ENCODE assay signal across 1 cellular context in genomic region chr11:64241430-64242153, GRCh38.
TF ChIP-seq lines count a peak whose summit lies in the region.

No MANE protein-coding gene starts in this region.

TF ChIP-seq in H1, 55 proteins besides CTCF, POLR2A, EP300 and RAD21:
- TF ChIP-seq SRF (IDR thresholded peaks at IDR 0.05; ENCODE audit: low read depth, low read length): no peak
- TF ChIP-seq RXRA (IDR thresholded peaks at IDR 0.05; ENCODE audit: insufficient read depth, low read depth, low read length): no peak
- TF ChIP-seq HDAC6 (IDR thresholded peaks at IDR 0.05; ENCODE audit: low read depth, low read length): no peak
- no peak for TF ChIP-seq FOSL1 (IDR thresholded peaks at IDR 0.05; ENCODE audit: insufficient read depth, low read depth, low read length)
- TF ChIP-seq CREB1 (IDR thresholded peaks at IDR 0.05): no peak; the same call in 1 of the 2 replicates
- no peak for TF ChIP-seq SAP30 (IDR thresholded peaks at IDR 0.05; ENCODE audit: insufficient read depth, insufficient replicate concordance, low read length)
- no peak for TF ChIP-seq KDM1A (IDR thresholded peaks at IDR 0.05; ENCODE audit: borderline replicate concordance, low read length)
- no peak for TF ChIP-seq CEBPB (IDR thresholded peaks at IDR 0.05; ENCODE audit: low read depth, low read length)
- no peak; the same call in 1 of the 2 replicates for TF ChIP-seq EGR1 (IDR thresholded peaks at IDR 0.05; ENCODE audit: borderline replicate concordance, low read depth, low read length)
- TF ChIP-seq ATF3 (IDR thresholded peaks at IDR 0.05; ENCODE audit: insufficient read depth, low read depth, low read length): no peak
- no peak for TF ChIP-seq CBX8 (IDR thresholded peaks at IDR 0.05; ENCODE audit: borderline replicate concordance, low read depth, low read length)
- TF ChIP-seq RBBP5 (IDR thresholded peaks at IDR 0.05; ENCODE audit: borderline replicate concordance, low read depth, low read length): peak; percentile 52; the same call in 1 of the 2 replicates
- TF ChIP-seq SUZ12 (IDR thresholded peaks at IDR 0.05; ENCODE audit: low read length): no peak
- TF ChIP-seq YY1 (IDR thresholded peaks at IDR 0.05; ENCODE audit: low read depth, low read length): peak; percentile 82; the same call in 1 of the 2 replicates
- no peak for TF ChIP-seq SP2 (IDR thresholded peaks at IDR 0.05; ENCODE audit: low read length)
- peak; percentile 40 for TF ChIP-seq PHF8 (conservative IDR thresholded peaks at IDR 0.05; ENCODE audit: low read depth, low read length)
- no peak for TF ChIP-seq GTF2F1 (IDR thresholded peaks at IDR 0.05; ENCODE audit: borderline replicate concordance, low read depth, low read length)
- no peak for TF ChIP-seq JUND (IDR thresholded peaks at IDR 0.05; ENCODE audit: low read length)
- TF ChIP-seq ATF2 (IDR thresholded peaks at IDR 0.05; ENCODE audit: low read length): no peak
- TF ChIP-seq TCF12 (IDR thresholded peaks at IDR 0.05; ENCODE audit: low read depth, low read length): no peak
- no peak for TF ChIP-seq USF2 (IDR thresholded peaks at IDR 0.05; ENCODE audit: low read length)
- no peak for TF ChIP-seq GABPA (IDR thresholded peaks at IDR 0.05; ENCODE audit: borderline replicate concordance, insufficient read depth, low read length)
- TF ChIP-seq ZNF274 (IDR thresholded peaks at IDR 0.05; ENCODE audit: borderline replicate concordance, extremely low read depth, low read length): no peak
- no peak for TF ChIP-seq TBP (IDR thresholded peaks at IDR 0.05; ENCODE audit: low read depth, low read length)
- TF ChIP-seq TAF1 (IDR thresholded peaks at IDR 0.05; ENCODE audit: low read depth, low read length): 0 out of 2 replicates have a peak, but pooled peaks have one; percentile 43
- no peak for TF ChIP-seq NANOG (IDR thresholded peaks at IDR 0.05; ENCODE audit: insufficient read depth, low read depth, low read length, poor library complexity, severe bottlenecking)
- no peak for TF ChIP-seq E2F6 (IDR thresholded peaks at IDR 0.05)
- no peak for TF ChIP-seq MAFK (IDR thresholded peaks at IDR 0.05; ENCODE audit: low read depth, low read length)
- no peak for TF ChIP-seq SIX5 (IDR thresholded peaks at IDR 0.05; ENCODE audit: low read depth, low read length)
- no peak for TF ChIP-seq MAX (IDR thresholded peaks at IDR 0.05)
- TF ChIP-seq EZH2 (IDR thresholded peaks at IDR 0.05; ENCODE audit: low read depth, low read length, severe bottlenecking): no peak
- TF ChIP-seq JUN (IDR thresholded peaks at IDR 0.05; ENCODE audit: low read depth, low read length): no peak
- no peak; the same call in 1 of the 2 replicates for TF ChIP-seq KDM5A (IDR thresholded peaks at IDR 0.05; ENCODE audit: low read length)
- TF ChIP-seq CHD7 (IDR thresholded peaks at IDR 0.05; ENCODE audit: insufficient replicate concordance, low read length): no peak
- TF ChIP-seq BRCA1 (IDR thresholded peaks at IDR 0.05; ENCODE audit: low read depth, low read length): no peak
- TF ChIP-seq TAF7 (optimal IDR thresholded peaks at IDR 0.05; ENCODE audit: borderline replicate concordance, low read depth, low read length): no peak
- no peak for TF ChIP-seq SIN3A (conservative IDR thresholded peaks at IDR 0.05 in 1 of 2, IDR thresholded peaks at IDR 0.05 in 1 of 2; ENCODE audit: low read depth in 1 of 2, low read length in 2 of 2)
- TF ChIP-seq CTBP2 (IDR thresholded peaks at IDR 0.05; ENCODE audit: borderline replicate concordance, insufficient read depth, insufficient read length, low read length): no peak
- TF ChIP-seq NRF1 (IDR thresholded peaks at IDR 0.05; ENCODE audit: low read depth, low read length): no peak
- no peak for TF ChIP-seq CHD1 (IDR thresholded peaks at IDR 0.05; ENCODE audit: low read depth, low read length)
- no peak for TF ChIP-seq CBX5 (IDR thresholded peaks at IDR 0.05; ENCODE audit: low read depth, low read length)
- TF ChIP-seq RNF2 (IDR thresholded peaks at IDR 0.05; ENCODE audit: borderline replicate concordance, low read depth, low read length, missing control alignments, poor library complexity, severe bottlenecking): no peak
- peak; percentile 4; the same call in 1 of the 2 replicates for TF ChIP-seq POLR2AphosphoS5 (IDR thresholded peaks at IDR 0.05; ENCODE audit: low read depth, low read length)
- peak; percentile 39 for TF ChIP-seq KDM4A (IDR thresholded peaks at IDR 0.05; ENCODE audit: low read depth, low read length, severe bottlenecking)
- no peak for TF ChIP-seq BCL11A (IDR thresholded peaks at IDR 0.05; ENCODE audit: low read depth in 2 of 2, low read length in 2 of 2)
- TF ChIP-seq SIRT6 (IDR thresholded peaks at IDR 0.05; ENCODE audit: low read length): no peak
- TF ChIP-seq POU5F1 (IDR thresholded peaks at IDR 0.05; ENCODE audit: low read depth, low read length): no peak
- TF ChIP-seq HDAC2 (IDR thresholded peaks at IDR 0.05; ENCODE audit: borderline replicate concordance in 1 of 2, low read depth in 2 of 2, low read length in 2 of 2): 0 out of 4 replicates have a peak, but pooled peaks of 1 of the 2 experiments have one; percentile 32
- TF ChIP-seq ASH2L (IDR thresholded peaks at IDR 0.05; ENCODE audit: low read length): no peak
- TF ChIP-seq SP4 (IDR thresholded peaks at IDR 0.05; ENCODE audit: low read length): no peak; the same call in 1 of the 2 replicates
- no peak for TF ChIP-seq RFX5 (IDR thresholded peaks at IDR 0.05; ENCODE audit: borderline replicate concordance, low read depth, low read length)
- TF ChIP-seq BACH1 (IDR thresholded peaks at IDR 0.05; ENCODE audit: low read length): no peak
- peak; percentile 62; the same call in 1 of the 2 replicates for TF ChIP-seq SP1 (IDR thresholded peaks at IDR 0.05; ENCODE audit: low read depth, low read length)
- TF ChIP-seq CHD2 (IDR thresholded peaks at IDR 0.05; ENCODE audit: low read length): no peak
- peak; percentile 40; the same call in 1 of the 2 replicates for TF ChIP-seq TEAD4 (IDR thresholded peaks at IDR 0.05; ENCODE audit: low read depth, low read length)
